In the genomic region with DNA sequence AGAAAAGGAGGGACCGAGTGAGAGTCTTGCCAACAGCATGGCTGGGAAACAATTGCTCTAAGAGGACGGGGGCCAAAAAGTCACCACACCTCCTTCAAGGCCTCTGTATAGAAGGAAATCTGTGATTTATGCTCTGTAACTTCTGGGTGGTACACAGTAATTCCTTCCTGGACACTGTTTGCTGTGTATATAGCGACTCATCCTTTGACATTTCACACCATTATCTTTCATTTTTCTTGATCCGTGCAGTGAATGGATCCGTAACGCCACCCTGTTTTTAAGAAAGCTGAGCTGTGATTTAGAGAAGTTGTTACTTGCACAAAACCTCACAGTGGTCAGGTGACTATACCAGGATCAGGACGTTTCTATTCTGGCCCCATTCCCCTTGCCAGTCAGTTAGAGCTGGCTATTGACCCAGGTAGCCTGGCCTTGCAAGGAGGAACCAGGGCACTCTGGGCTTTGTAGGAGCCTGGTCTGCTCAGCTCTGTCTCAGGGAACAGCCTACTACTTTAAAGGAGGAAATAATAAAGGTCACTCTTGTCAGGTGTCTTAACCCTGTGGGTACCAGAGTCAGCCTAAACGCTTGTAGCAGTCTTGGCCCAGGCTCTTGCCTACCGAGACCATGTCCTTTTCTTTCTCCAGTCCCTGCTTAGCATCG, we compare ENCODE assay signal across 15 cellular contexts.
DNase-seq lines count a peak whose midpoint lies in the region; ATAC-seq, FAIRE-seq and TF ChIP-seq lines count a peak whose summit lies in the region.
"Had no signal": no experiment of that assay in that cellular context is flagged by ENCODE, and none has a peak within 500 bp of the region (broad histone marks: within the 10 kb centered on the region; RNA-seq: fewer than 3 reads in every experiment).

No MANE protein-coding gene starts in this region.

- H3K9me3 ChIP-seq in HepG2 (ENCODE audit: low read length): no peaks in the 10 kb centered on the region
- no peaks in the 10 kb centered on the region for H3K9me3 ChIP-seq in thoracic aorta
- no peaks in the 10 kb centered on the region for H3K9me3 ChIP-seq in CD8-positive, alpha-beta T cell (ENCODE audit: low read length)

- TF ChIP-seq POLR2A in HepG2 (IDR thresholded peaks at IDR 0.05; ENCODE audit: insufficient read depth in 1 of 2, low read depth in 2 of 2, low read length in 2 of 2) (no peak), lower leg skin (IDR thresholded peaks at IDR 0.05) (no peak)

- DNase-seq in HTR-8/SVneo (ENCODE audit: insufficient read length, low spot score) (peak; percentile 39), caudate nucleus (lab: John Stamatoyannopoulos, UW) (no peak), HepG2 (ENCODE audit: low spot score) (peak; percentile 19), thoracic aorta (ENCODE audit: low spot score) (no peak), lower leg skin (ENCODE audit: low spot score in 2 of 2) (no peak), superior temporal gyrus (ENCODE audit: extremely low spot score) (no peak)
- DNase-seq in CD8-positive, alpha-beta T cell: no peak
- DNase-seq: activated T-cell treated with anti-CD3 and anti-CD28 coated beads, Interleukin-2, amount 50 U/mL, for 72 hours; KBM-7; naive B cell; stimulated activated CD4-positive, alpha-beta T cell treated with anti-CD3 and anti-CD28 coated beads, Interleukin-2, amount 100 ng/mL, for 24 hours had no signal

- H3K9me3 Mint-ChIP-seq in CD8-positive, alpha-beta T cell: no peaks in the 10 kb centered on the region
- H3K9me3 Mint-ChIP-seq: activated T-cell treated with anti-CD3 and anti-CD28 coated beads, Interleukin-2, amount 50 U/mL, for 72 hours; central memory CD8-positive, alpha-beta T cell; naive B cell had no signal

- intact Hi-C loops in HepG2 (cut with micrococcal nuclease; ENCODE audit: unreplicated experiment) (no loop called here), lower leg skin (cut with DNase I; ENCODE audit: low total_unique reads) (no loop called here)
- intact Hi-C loops in CD8-positive, alpha-beta T cell (cut with DNase I, micrococcal nuclease): no loop called here

- H3K36me3 ChIP-seq in HepG2 (replicated peaks in 1 of 2; ENCODE audit: control insufficient read depth in 1 of 2, insufficient read depth in 2 of 2, low read length in 2 of 2) (no peaks in the 10 kb centered on the region), thoracic aorta (no peaks in the 10 kb centered on the region)
- H3K36me3 ChIP-seq in CD8-positive, alpha-beta T cell (ENCODE audit: insufficient read depth, low read length): no peaks in the 10 kb centered on the region

- H3K4me1 ChIP-seq in HepG2 (ENCODE audit: insufficient read depth, low read length) (peaks cover 64% of the 10 kb centered on the region), thoracic aorta (ENCODE audit: control insufficient read depth in 1 of 2, low read depth in 2 of 2) (peaks cover 22 to 64% of the 10 kb centered on the region in 2 donors)
- H3K4me1 ChIP-seq in CD8-positive, alpha-beta T cell (ENCODE audit: insufficient read depth, low read length): no peaks in the 10 kb centered on the region

- H3K4me1 Mint-ChIP-seq in CD8-positive, alpha-beta T cell (ENCODE audit: low read depth): no peaks in the 10 kb centered on the region
- H3K4me1 Mint-ChIP-seq: central memory CD8-positive, alpha-beta T cell had no signal

- no peaks in the 10 kb centered on the region for H3K79me2 ChIP-seq in HepG2 (ENCODE audit: insufficient read depth, low read length)

- no peak overlapping the region for H3K27ac Mint-ChIP-seq in CD8-positive, alpha-beta T cell
- H3K27ac Mint-ChIP-seq: activated T-cell treated with anti-CD3 and anti-CD28 coated beads, Interleukin-2, amount 50 U/mL, for 72 hours had no signal

- H3K4me3 ChIP-seq in HepG2 (replicated peaks in 1 of 3; ENCODE audit: insufficient read depth in 1 of 3, low read depth in 2 of 3, low read length in 3 of 3): no peak overlapping the region
- no peak overlapping the region for H3K4me3 ChIP-seq in thoracic aorta
- H3K4me3 ChIP-seq in lower leg skin (ENCODE audit: low read depth, poor library complexity, severe bottlenecking): no peak overlapping the region
- H3K4me3 ChIP-seq in CD8-positive, alpha-beta T cell (ENCODE audit: low read depth, low read length): no peak overlapping the region

- TF ChIP-seq RAD21 in HepG2 (CRISPR knock-in tag; IDR thresholded peaks at IDR 0.05): no peak

- FAIRE-seq in HTR-8/SVneo (lab: Jason Lieb, UNC) (no peak), HepG2 (lab: Jason Lieb, UNC) (no peak)
- FAIRE-seq: GM18507 had no signal

- TF ChIP-seq CTCF in HepG2 (CRISPR knock-in tag; IDR thresholded peaks at IDR 0.05) (no peak), thoracic aorta (IDR thresholded peaks at IDR 0.05) (no peak), lower leg skin (IDR thresholded peaks at IDR 0.05) (no peak)
- no peak for TF ChIP-seq CTCF in CD8-positive, alpha-beta T cell (IDR thresholded peaks at IDR 0.05)

- 0 out of 4 replicates have a peak, but pooled peaks of 1 of the 2 experiments have one; percentile 12 for TF ChIP-seq EP300 in HepG2 (IDR thresholded peaks at IDR 0.05; ENCODE audit: low read depth in 2 of 2, low read length in 2 of 2)
- TF ChIP-seq EP300 in HepG2 (CRISPR knock-in tag; IDR thresholded peaks at IDR 0.05; ENCODE audit: borderline replicate concordance): no peak

- in situ Hi-C loops in HepG2 (cut with HindIII; ENCODE audit: extremely low pct_ligation_motif_present, low pct_unique_long_range_greater_than_20kb): no loop called here

- no peak overlapping the region for H2AFZ ChIP-seq in HepG2 (ENCODE audit: low read length)

- CTCF ChIA-PET in HepG2 (lab: Yijun Ruan, JAX; ENCODE audit: low intra/inter-chr PET ratio, low total read pairs): no interaction called here
- CTCF ChIA-PET in CD8-positive, alpha-beta T cell (lab: Charles Lee): no interaction called here

- no peak overlapping the region for H3K9ac ChIP-seq in HepG2 (ENCODE audit: insufficient read depth, low read depth, low read length)

- no peaks in the 10 kb centered on the region for H3K27me3 Mint-ChIP-seq in CD8-positive, alpha-beta T cell (ENCODE audit: low read depth)
- H3K27me3 Mint-ChIP-seq: naive B cell had no signal

- no peak overlapping the region for H3K4me2 ChIP-seq in HepG2 (ENCODE audit: low read depth, low read length)

- H3K4me3 Mint-ChIP-seq in CD8-positive, alpha-beta T cell: no peak overlapping the region
- H3K4me3 Mint-ChIP-seq: activated T-cell treated with anti-CD3 and anti-CD28 coated beads, Interleukin-2, amount 50 U/mL, for 72 hours; central memory CD8-positive, alpha-beta T cell; naive B cell had no signal

- POLR2A ChIA-PET in HepG2 (lab: Yijun Ruan, JAX): interaction anchor here (1.4 kb wide), 1 partner anchor 193 kb away, joined by 3 read pairs; no protein-coding TSS in a partner anchor
- POLR2A ChIA-PET in CD8-positive, alpha-beta T cell (lab: Charles Lee): no interaction called here

- H3K27ac ChIP-seq in caudate nucleus (ENCODE audit: low read depth, low read length): peak overlapping the region; percentile 18
- no peak overlapping the region for H3K27ac ChIP-seq in HepG2 (ENCODE audit: extremely low read length, insufficient read depth, low read length)
- H3K27ac ChIP-seq in thoracic aorta: peak overlapping the region; percentile 66 to 72
- no peak overlapping the region for H3K27ac ChIP-seq in CD8-positive, alpha-beta T cell (ENCODE audit: low read depth, low read length)

- no peaks in the 10 kb centered on the region for H4K20me1 ChIP-seq in HepG2 (ENCODE audit: insufficient read depth, low read length)

- 81% methylated on average over 10 of the region's 10 CpGs for WGBS in HepG2 (ENCODE audit: low lambda C conversion rate)
- 62 to 71% methylated on average over 10 of the region's 10 CpGs for WGBS in lower leg skin, 2 donors

- ATAC-seq in HepG2 (no peak), thoracic aorta (ENCODE audit: insufficient number of reproducible peaks, low FRiP score, low read depth) (no peak), HG03378 (IDR thresholded peaks at IDR 0.05; ENCODE audit: unreplicated experiment) (no peak)
- no peak for ATAC-seq in CD8-positive, alpha-beta T cell
- ATAC-seq: activated CD4-positive, CD25-positive, alpha-beta regulatory T cell treated with anti-CD3 and anti-CD28 coated beads, Interleukin-2, amount 50 U/mL, for 24 hours; activated T-cell treated with anti-CD3 and anti-CD28 coated beads, Interleukin-2, amount 50 U/mL, for 72 hours had no signal

- H3K27me3 ChIP-seq in HepG2 (ENCODE audit: control insufficient read depth in 1 of 2, insufficient read depth in 2 of 2, low read length in 2 of 2): no peaks in the 10 kb centered on the region
- H3K27me3 ChIP-seq in thoracic aorta (replicated peaks; ENCODE audit: insufficient read depth): no peaks in the 10 kb centered on the region
- no peaks in the 10 kb centered on the region for H3K27me3 ChIP-seq in CD8-positive, alpha-beta T cell (ENCODE audit: insufficient read depth, low read length)

- H3K36me3 Mint-ChIP-seq in CD8-positive, alpha-beta T cell: no peaks in the 10 kb centered on the region
- H3K36me3 Mint-ChIP-seq: naive B cell had no signal

- BruUV-seq in HepG2 (replicated peaks; lab: Mats Ljungman, UMichigan): no TSS peak

TF ChIP-seq in HepG2, 621 proteins besides CTCF, POLR2A, EP300 and RAD21 (continues in another document):
- 0 out of 2 replicates have a peak, but pooled peaks have one; percentile 40 for TF ChIP-seq FOXA3 (CRISPR knock-in tag; IDR thresholded peaks at IDR 0.05)
- no peak for TF ChIP-seq KAT7 (CRISPR knock-in tag; IDR thresholded peaks at IDR 0.05; ENCODE audit: borderline replicate concordance)
- TF ChIP-seq ATF1 (CRISPR knock-in tag; IDR thresholded peaks at IDR 0.05): no peak
- 0 out of 2 replicates have a peak, but pooled peaks have one; percentile 25 for TF ChIP-seq ZBTB38 (CRISPR knock-in tag; IDR thresholded peaks at IDR 0.05)
- TF ChIP-seq ELF3 (CRISPR knock-in tag; IDR thresholded peaks at IDR 0.05): peak; percentile 34; the same call in 1 of the 2 replicates
- peak; percentile 51; the same call in 1 of the 2 replicates for TF ChIP-seq FOSL2 (CRISPR knock-in tag; IDR thresholded peaks at IDR 0.05)
- TF ChIP-seq SOX5 (CRISPR knock-in tag; IDR thresholded peaks at IDR 0.05; ENCODE audit: borderline replicate concordance): 0 out of 2 replicates have a peak, but pooled peaks have one; percentile 22

Comparison
In these comparisons a context has a peak if more than half of its experiments do, and no peak if none do; other contexts are left out.
1. DNase-seq: peak in HTR-8/SVneo (single experiment) and HepG2 (single experiment); none in caudate nucleus (0 of 61), thoracic aorta (single experiment), lower leg skin (0 of 2), superior temporal gyrus (single experiment) and CD8-positive, alpha-beta T cell (0 of 7).
2. H3K27ac ChIP-seq: peak in caudate nucleus (single experiment) and thoracic aorta (2 of 2); none in HepG2 (single experiment) and CD8-positive, alpha-beta T cell (single experiment).